ENCODE assay signal across 17 cellular contexts in genomic region chr12:92496790-92497189, GRCh38.
DNase-seq lines count a peak whose midpoint lies in the region; ATAC-seq lines count a peak whose summit lies in the region.
"Had no signal": no experiment of that assay in that cellular context is flagged by ENCODE, and none has a peak within 500 bp of the region (broad histone marks: within the 10 kb centered on the region; RNA-seq: fewer than 3 reads in every experiment).

No MANE protein-coding gene starts in this region.

- H3K4me1 ChIP-seq in mesendoderm (ENCODE audit: control insufficient read depth, low read depth, low read length) = no peaks in the 10 kb centered on the region

- peaks cover under 1% of the 10 kb centered on the region for H3K9me3 Mint-ChIP-seq in activated T-helper 17 cell treated with anti-CD3 and anti-CD28 coated beads, Interleukin-2, amount 50 U/mL, for 72 hours

- no peak overlapping the region for H3K4me3 ChIP-seq in mesendoderm (ENCODE audit: low read length)
- H3K4me3 ChIP-seq: mucosa of descending colon had no signal

- H3K27me3 ChIP-seq in mesendoderm (ENCODE audit: insufficient read depth, low read length, poor library complexity) = no peaks in the 10 kb centered on the region

- H3K27ac Mint-ChIP-seq in activated T-helper 17 cell treated with anti-CD3 and anti-CD28 coated beads, Interleukin-2, amount 50 U/mL, for 72 hours = no peak overlapping the region
- H3K27ac Mint-ChIP-seq: activated T-helper 1 cell treated with anti-CD3 and anti-CD28 coated beads, Interleukin-12 subunit alpha, Interleukin-12 subunit beta, Interleukin-2, Interleukin-4 antibody, amounts not matched to agents 30 ng/mL and 10 ng/mL and 1 ng/mL, durations not matched to agents 14 hours and 24 hours and 36 hours; type B pancreatic cell had no signal

- no peak overlapping the region for H3K27ac ChIP-seq in mesendoderm (ENCODE audit: low read depth, low read length)
- H3K27ac ChIP-seq: WERI-Rb-1 had no signal

- no peak overlapping the region for H2AK5ac ChIP-seq in mesendoderm (ENCODE audit: low read length)

- H3K4me3 Mint-ChIP-seq in activated T-helper 17 cell treated with anti-CD3 and anti-CD28 coated beads, Interleukin-2, amount 50 U/mL, for 72 hours = no peak overlapping the region
- H3K4me3 Mint-ChIP-seq: activated T-helper 1 cell treated with anti-CD3 and anti-CD28 coated beads, Interleukin-12 subunit alpha, Interleukin-12 subunit beta, Interleukin-2, Interleukin-4 antibody, amounts not matched to agents 30 ng/mL and 10 ng/mL and 1 ng/mL, durations not matched to agents 14 hours and 24 hours and 36 hours; type B pancreatic cell had no signal

- ATAC-seq in GM18858 (IDR thresholded peaks at IDR 0.05; ENCODE audit: unreplicated experiment) (peak; percentile 54), GM21423 (IDR thresholded peaks at IDR 0.05; ENCODE audit: unreplicated experiment) (peak; percentile 66), HG03039 (IDR thresholded peaks at IDR 0.05; ENCODE audit: unreplicated experiment) (peak; percentile 60)
- ATAC-seq in activated T-helper 17 cell treated with anti-CD3 and anti-CD28 coated beads, Interleukin-2, amount 50 U/mL, for 72 hours (replicated peaks) = peak; percentile 53
- ATAC-seq: esophagus mucosa, mucosa of descending colon, right cardiac atrium had no signal

- no peak overlapping the region for H2BK120ac ChIP-seq in mesendoderm (ENCODE audit: low read depth, low read length)

- DNase-seq in SIG-M5 (lab: John Stamatoyannopoulos, UW) (no peak), hypothalamus (lab: John Stamatoyannopoulos, UW) (no peak), epidermal melanocyte (ENCODE audit: insufficient read length, low spot score) (no peak), mesendoderm (no peak)
- DNase-seq: mucosa of descending colon, NCI-H1092, NCI-H524 treated with DMSO at 0.1 percent for 48 hours, right cardiac atrium, Right ventricle myocardium superior, WERI-Rb-1 had no signal

- no peaks in the 10 kb centered on the region for H3K79me2 ChIP-seq in mesendoderm (ENCODE audit: control insufficient read depth, insufficient read depth, low read length)

- H3K56ac ChIP-seq in mesendoderm (ENCODE audit: low read length) = no peak overlapping the region

- no peak overlapping the region for H2BK15ac ChIP-seq in mesendoderm (replicated peaks; ENCODE audit: low read depth)

- WGBS in mesendoderm (ENCODE audit: extremely low coverage, insufficient coverage, low lambda C conversion rate) = no CpG with 5 or more reads among the region's 1 CpG

- H3K79me1 ChIP-seq in mesendoderm (ENCODE audit: low read length) = no peaks in the 10 kb centered on the region

- no peak overlapping the region for H4K5ac ChIP-seq in mesendoderm (ENCODE audit: low read length)

- no peaks in the 10 kb centered on the region for H3K36me3 ChIP-seq in mesendoderm (ENCODE audit: control insufficient read depth, insufficient read depth, low read length)
- H3K36me3 ChIP-seq: WERI-Rb-1 had no signal

- no peaks in the 10 kb centered on the region for H3K27me3 Mint-ChIP-seq in activated T-helper 17 cell treated with anti-CD3 and anti-CD28 coated beads, Interleukin-2, amount 50 U/mL, for 72 hours
- H3K27me3 Mint-ChIP-seq: type B pancreatic cell had no signal

- H4K8ac ChIP-seq in mesendoderm (ENCODE audit: low read depth, low read length) = no peak overlapping the region

- no peak overlapping the region for H3K18ac ChIP-seq in mesendoderm (ENCODE audit: low read length)

- H3K4me2 ChIP-seq in mesendoderm (ENCODE audit: low read length) = no peak overlapping the region

- peaks cover 5% of the 10 kb centered on the region for H3K4me1 Mint-ChIP-seq in activated T-helper 17 cell treated with anti-CD3 and anti-CD28 coated beads, Interleukin-2, amount 50 U/mL, for 72 hours

- no peaks in the 10 kb centered on the region for H3K36me3 Mint-ChIP-seq in activated T-helper 17 cell treated with anti-CD3 and anti-CD28 coated beads, Interleukin-2, amount 50 U/mL, for 72 hours (ENCODE audit: low read depth)
- H3K36me3 Mint-ChIP-seq: type B pancreatic cell had no signal

- no peak overlapping the region for H3K4ac ChIP-seq in mesendoderm (ENCODE audit: low read depth, low read length)

- H3K23ac ChIP-seq in mesendoderm (ENCODE audit: low read length) = no peak overlapping the region

- no peak overlapping the region for H2BK5ac ChIP-seq in mesendoderm (ENCODE audit: low read length)

- H3K9ac ChIP-seq in mesendoderm (ENCODE audit: low read length) = no peak overlapping the region
